Comparison of ENCODE assay signal across 17 cellular contexts in genomic region chr9:122371851-122372250, GRCh38. TPM values are rescaled to one million over a fixed set of nuclear protein-coding genes. Genes with fewer than 3 reads are reported as not detected.
DNase-seq lines count a peak whose midpoint lies in the region; ATAC-seq and TF ChIP-seq lines count a peak whose summit lies in the region.
"Had no signal": no experiment of that assay in that cellular context is flagged by ENCODE, and none has a peak within 500 bp of the region (broad histone marks: within the 10 kb centered on the region; RNA-seq: fewer than 3 reads in every experiment).

No MANE protein-coding gene starts in this region.

- no peak for ATAC-seq in lower lobe of right lung
- ATAC-seq in thoracic aorta (ENCODE audit: insufficient number of reproducible peaks, low FRiP score, low read depth), result no peak
- ATAC-seq in HG02884 (IDR thresholded peaks at IDR 0.05; ENCODE audit: unreplicated experiment), result no peak

- peaks cover 59% of the 10 kb centered on the region for H3K4me1 Mint-ChIP-seq in HFFc6 (ENCODE audit: low read depth)
- H3K4me1 Mint-ChIP-seq in Calu3 (ENCODE audit: low read depth, unreplicated experiment), result peaks cover 12% of the 10 kb centered on the region

- peaks cover 1% of the 10 kb centered on the region; the same call in 1 of the 2 replicates for H3K27me3 Mint-ChIP-seq in HFFc6 (ENCODE audit: insufficient read depth)
- peaks cover 19% of the 10 kb centered on the region for H3K27me3 Mint-ChIP-seq in Calu3 (ENCODE audit: unreplicated experiment)

- DNase-seq in HFFc6 (no peak), colonic mucosa (no peak), lower lobe of right lung (no peak), thoracic aorta (ENCODE audit: low spot score) (no peak), Calu3 (no peak), DMS153 (lab: John Stamatoyannopoulos, UW) (no peak)
- DNase-seq: CD8-positive, alpha-beta memory T cell; dermis blood vessel endothelial cell; GF-D8; NCI-H1436; pancreas had no signal

- no TSS peak for BruUV-seq in Calu3 (replicated peaks; lab: Mats Ljungman, UMichigan)

- H3K36me3 ChIP-seq in colonic mucosa, result no peaks in the 10 kb centered on the region
- H3K36me3 ChIP-seq in lower lobe of right lung, result no peaks in the 10 kb centered on the region
- no peaks in the 10 kb centered on the region for H3K36me3 ChIP-seq in thoracic aorta
- H3K36me3 ChIP-seq: ascending aorta, pancreas had no signal

- peak overlapping the region in 1 of 2 donors; percentile 45 for H3K9ac ChIP-seq in colonic mucosa (ENCODE audit: low read depth in 2 of 2, low read length in 2 of 2)
- H3K9ac ChIP-seq: KMS-11 had no signal

- H3K9me3 Mint-ChIP-seq in HFFc6 (no peaks in the 10 kb centered on the region), Calu3 (ENCODE audit: low read depth, unreplicated experiment) (peaks cover 4% of the 10 kb centered on the region)
- H3K9me3 Mint-ChIP-seq: activated T-helper 2 cell treated with anti-CD3 and anti-CD28 coated beads, Interferon-gamma antibody, Interleukin-2, Interleukin-4, amounts not matched to agents 10 μg/mL and 5 μg/mL and 100 μg/mL, durations not matched to agents 14 hours and 24 hours and 36 hours had no signal

- H3K27me3 ChIP-seq in colonic mucosa (no peaks in the 10 kb centered on the region), lower lobe of right lung (ENCODE audit: low read depth) (peaks cover 16% of the 10 kb centered on the region), thoracic aorta (replicated peaks; ENCODE audit: insufficient read depth) (no peaks in the 10 kb centered on the region)
- H3K27me3 ChIP-seq: ascending aorta, pancreas had no signal

- intact Hi-C loops in colonic mucosa (cut with DNase I), result no loop called here
- intact Hi-C loops in lower lobe of right lung (cut with DNase I), result no loop called here
- intact Hi-C loops in Calu3 (cut with micrococcal nuclease; ENCODE audit: unreplicated experiment), result no loop called here

- no peak for TF ChIP-seq CTCF in HFFc6 (IDR thresholded peaks at IDR 0.05)
- TF ChIP-seq CTCF in colonic mucosa (IDR thresholded peaks at IDR 0.05), result no peak
- no peak for TF ChIP-seq CTCF in lower lobe of right lung (IDR thresholded peaks at IDR 0.05)
- no peak for TF ChIP-seq CTCF in thoracic aorta (IDR thresholded peaks at IDR 0.05)
- TF ChIP-seq CTCF in Calu3 (IDR thresholded peaks at IDR 0.05; ENCODE audit: unreplicated experiment), result no peak

- CTCF ChIA-PET in Calu3 (lab: Charles Lee), result no interaction called here

- H3K4me3 Mint-ChIP-seq in HFFc6 (peak overlapping the region; percentile 89), Calu3 (ENCODE audit: low read depth, unreplicated experiment) (no peak overlapping the region)

- H3K9me3 ChIP-seq in colonic mucosa (no peaks in the 10 kb centered on the region), lower lobe of right lung (no peaks in the 10 kb centered on the region), thoracic aorta (no peaks in the 10 kb centered on the region)
- H3K9me3 ChIP-seq: ascending aorta, pancreas had no signal

- H3K36me3 Mint-ChIP-seq in HFFc6 (ENCODE audit: low read depth) (0 out of 2 replicates have a peak, but pooled peaks cover 3% of the 10 kb centered on the region), Calu3 (ENCODE audit: insufficient read depth, unreplicated experiment) (no peaks in the 10 kb centered on the region)
- H3K36me3 Mint-ChIP-seq: CD8-positive, alpha-beta memory T cell; mesothelial cell of epicardium had no signal

- peak overlapping the region; percentile 36 for H3K4me3 ChIP-seq in colonic mucosa
- peak overlapping the region; percentile 59 for H3K4me3 ChIP-seq in lower lobe of right lung
- H3K4me3 ChIP-seq in thoracic aorta, result peak overlapping the region; percentile 69
- H3K4me3 ChIP-seq: SK-N-MC had no signal

- H3K4me1 ChIP-seq in colonic mucosa, result peaks cover 10% of the 10 kb centered on the region
- peaks cover 38% of the 10 kb centered on the region for H3K4me1 ChIP-seq in lower lobe of right lung
- H3K4me1 ChIP-seq in thoracic aorta (ENCODE audit: control insufficient read depth in 1 of 2, low read depth in 2 of 2), result peaks cover 9 to 33% of the 10 kb centered on the region in 2 donors

- H3K27ac ChIP-seq in colonic mucosa (no peak overlapping the region), lower lobe of right lung (no peak overlapping the region), thoracic aorta (no peak overlapping the region)
- H3K27ac ChIP-seq: ascending aorta, KMS-11, pancreas, SK-N-MC had no signal

- H3K27ac Mint-ChIP-seq in HFFc6 (no peak overlapping the region; the same call in 1 of the 2 replicates), Calu3 (ENCODE audit: unreplicated experiment) (no peak overlapping the region)
- H3K27ac Mint-ChIP-seq: activated T-helper 2 cell treated with anti-CD3 and anti-CD28 coated beads, Interferon-gamma antibody, Interleukin-2, Interleukin-4, amounts not matched to agents 10 μg/mL and 5 μg/mL and 100 μg/mL, durations not matched to agents 14 hours and 24 hours and 36 hours; mesothelial cell of epicardium had no signal

RNA-seq across cellular contexts. Expression of gene PTGS1, which starts 1.0 kb away (rescaled TPM):
- 100 to 1,000 TPM in 3 of 6 experiments, 10 to 100 TPM in 3; 33.0 to 122 (median 102) TPM for total RNA-seq in HFFc6 (2021; fragmentation: NEBNext Ultra II Directional; extraction: Animal tissue kit (Norgen Biotek cat#: 25700))
- total RNA-seq in colonic mucosa (10 to 100 TPM in 1 of 2 donors, 1 to 10 TPM in 1; 6.2 to 26.7 TPM), lower lobe of right lung (14.9 TPM), thoracic aorta (10 to 100 TPM; 10.8 to 13.8 TPM), Calu3 (2022) (0.66 and 0.71 TPM in 2 replicates)
